9 cellular contexts compared by ENCODE assay signal in the genomic region with DNA sequence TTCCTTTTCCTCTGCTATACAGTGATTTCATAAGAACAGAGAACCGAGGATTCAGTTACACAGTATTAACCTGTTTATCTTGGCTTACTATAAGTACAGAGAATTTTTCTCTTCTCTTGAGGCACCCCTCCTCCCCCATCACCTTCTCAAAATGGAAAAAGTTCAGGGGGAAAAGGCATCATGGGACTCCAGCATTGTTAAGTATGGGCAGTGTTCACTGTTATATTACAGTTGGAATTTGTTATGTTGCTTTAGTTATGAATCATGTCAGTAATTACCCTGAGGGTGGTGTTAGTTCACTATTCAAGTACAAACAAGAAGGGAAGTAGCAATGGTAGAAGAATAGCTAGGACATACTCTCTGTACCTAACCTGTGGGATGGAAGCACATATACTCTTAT. TPM values are rescaled to one million over a fixed set of nuclear protein-coding genes. Genes with fewer than 3 reads are reported as not detected.
DNase-seq lines count a peak whose midpoint lies in the region; ATAC-seq and TF ChIP-seq lines count a peak whose summit lies in the region.
"Had no signal": no experiment of that assay in that cellular context is flagged by ENCODE, and none has a peak within 500 bp of the region (broad histone marks: within the 10 kb centered on the region; RNA-seq: fewer than 3 reads in every experiment).

No MANE protein-coding gene starts in this region.

- no peaks in the 10 kb centered on the region for H3K36me3 ChIP-seq in adipocyte (ENCODE audit: control insufficient read depth, insufficient read depth, low read length, severe bottlenecking)
- no peaks in the 10 kb centered on the region for H3K36me3 ChIP-seq in upper lobe of left lung

- peak overlapping the region; percentile 27 to 69 (median 59) for H3K27ac ChIP-seq in upper lobe of left lung

- ATAC-seq in HG03196 (IDR thresholded peaks at IDR 0.05; ENCODE audit: unreplicated experiment) (peak; percentile 44), left colon (peak; percentile 97), upper lobe of left lung (ENCODE audit: low FRiP score in 2 of 2) (peak in 1 of 2 donors; percentile 74), GM18861 (IDR thresholded peaks at IDR 0.05; ENCODE audit: unreplicated experiment) (no peak)
- ATAC-seq: K562 had no signal

- TF ChIP-seq EP300 in upper lobe of left lung (IDR thresholded peaks at IDR 0.05): no peak

- H3K4me1 ChIP-seq in adipocyte (ENCODE audit: control insufficient read depth, insufficient read depth, low read length): peaks cover 62% of the 10 kb centered on the region
- H3K4me1 ChIP-seq in upper lobe of left lung: peaks cover 29 to 68% (median 42%) of the 10 kb centered on the region in 4 donors

- TF ChIP-seq CTCF in GM12865 (IDR thresholded peaks at IDR 0.05; ENCODE audit: insufficient read depth, low read depth, low read length, missing control alignments): no peak
- peak in 2 of 6 experiments; percentile 11 to 23 for TF ChIP-seq CTCF in upper lobe of left lung (IDR thresholded peaks at IDR 0.05)

- H3K4me3 ChIP-seq in GM12865 (ENCODE audit: low read depth, low read length) (no peak overlapping the region), adipocyte (ENCODE audit: low read length) (peak overlapping the region; percentile 15), upper lobe of left lung (no peak overlapping the region)
- H3K4me3 ChIP-seq: K562 had no signal

- no peak for TF ChIP-seq POLR2A in upper lobe of left lung (IDR thresholded peaks at IDR 0.05)

- peak overlapping the region; percentile 62 for H3K9ac ChIP-seq in adipocyte (ENCODE audit: low read length)

- H3K27me3 ChIP-seq in adipocyte (replicated peaks; ENCODE audit: control insufficient read depth, insufficient read depth, low read length) (no peaks in the 10 kb centered on the region), upper lobe of left lung (no peaks in the 10 kb centered on the region)

- peak; percentile 18 for DNase-seq in GM12865 (ENCODE audit: low read depth)
- DNase-seq in adipocyte (ENCODE audit: low read depth): peak; percentile 91
- DNase-seq in left colon: no peak
- no peak for DNase-seq in upper lobe of left lung
- DNase-seq in NCI-H1694 treated with DMSO at 0.1 percent for 48 hours (lab: John Stamatoyannopoulos, UW): no peak
- no peak for DNase-seq in NCI-H446 (lab: John Stamatoyannopoulos, UW)

- intact Hi-C loops in left colon (cut with DNase I, micrococcal nuclease): loop anchor here in 1 of 2 donors (10.0 kb wide), 1 partner anchor 164 kb away; no protein-coding TSS in a partner anchor

- no peaks in the 10 kb centered on the region for H3K9me3 ChIP-seq in adipocyte (ENCODE audit: control insufficient read depth, low read length)
- no peaks in the 10 kb centered on the region for H3K9me3 ChIP-seq in upper lobe of left lung

- WGBS in upper lobe of left lung, 2 donors: 23 to 24% methylated on average over 1 of the region's 1 CpG

RNA-seq across cellular contexts. Expression of a gene that starts 12.1 kb away (rescaled TPM):
- total RNA-seq in left colon (10 to 100 TPM in 1 of 2 donors, 1 to 10 TPM in 1; 7.6 to 16.4 TPM), upper lobe of left lung (10 to 100 TPM; 13.8 to 46.1 (median 19.0) TPM)

Comparison
In these comparisons a context has a peak if more than half of its experiments do, and no peak if none do; other contexts are left out.
1. DNase-seq: peak in GM12865 (single experiment) and adipocyte (single experiment); none in left colon (0 of 2), upper lobe of left lung (0 of 2), NCI-H1694 treated with DMSO at 0.1 percent for 48 hours (single experiment) and NCI-H446 (0 of 2).